Comparison of ENCODE assay signal across 1 cellular context in the genomic region with DNA sequence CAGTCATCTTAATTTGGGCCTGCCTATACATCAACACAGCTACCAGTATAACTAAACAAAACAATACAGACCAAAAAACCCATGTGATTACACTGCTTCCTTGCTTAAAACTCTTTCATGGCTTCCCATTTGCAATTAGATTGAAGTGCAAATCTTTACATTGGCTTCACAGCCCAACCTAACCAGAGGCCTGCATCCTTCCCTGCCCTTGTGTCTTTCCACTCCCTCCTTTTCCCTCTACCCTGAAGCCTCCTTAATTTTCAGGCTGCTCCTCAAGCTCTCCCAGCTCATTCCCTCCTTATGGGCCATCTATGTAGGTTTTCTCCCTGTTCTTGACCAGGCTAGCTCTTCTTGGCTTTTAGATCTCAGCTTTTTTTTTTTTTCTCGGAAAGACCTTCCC.
TF ChIP-seq lines count a peak whose summit lies in the region.

No MANE protein-coding gene starts in this region.

TF ChIP-seq in GM23338, 12 proteins besides CTCF, POLR2A, EP300 and RAD21 (continued from another document):
- TF ChIP-seq, protein P1, sequence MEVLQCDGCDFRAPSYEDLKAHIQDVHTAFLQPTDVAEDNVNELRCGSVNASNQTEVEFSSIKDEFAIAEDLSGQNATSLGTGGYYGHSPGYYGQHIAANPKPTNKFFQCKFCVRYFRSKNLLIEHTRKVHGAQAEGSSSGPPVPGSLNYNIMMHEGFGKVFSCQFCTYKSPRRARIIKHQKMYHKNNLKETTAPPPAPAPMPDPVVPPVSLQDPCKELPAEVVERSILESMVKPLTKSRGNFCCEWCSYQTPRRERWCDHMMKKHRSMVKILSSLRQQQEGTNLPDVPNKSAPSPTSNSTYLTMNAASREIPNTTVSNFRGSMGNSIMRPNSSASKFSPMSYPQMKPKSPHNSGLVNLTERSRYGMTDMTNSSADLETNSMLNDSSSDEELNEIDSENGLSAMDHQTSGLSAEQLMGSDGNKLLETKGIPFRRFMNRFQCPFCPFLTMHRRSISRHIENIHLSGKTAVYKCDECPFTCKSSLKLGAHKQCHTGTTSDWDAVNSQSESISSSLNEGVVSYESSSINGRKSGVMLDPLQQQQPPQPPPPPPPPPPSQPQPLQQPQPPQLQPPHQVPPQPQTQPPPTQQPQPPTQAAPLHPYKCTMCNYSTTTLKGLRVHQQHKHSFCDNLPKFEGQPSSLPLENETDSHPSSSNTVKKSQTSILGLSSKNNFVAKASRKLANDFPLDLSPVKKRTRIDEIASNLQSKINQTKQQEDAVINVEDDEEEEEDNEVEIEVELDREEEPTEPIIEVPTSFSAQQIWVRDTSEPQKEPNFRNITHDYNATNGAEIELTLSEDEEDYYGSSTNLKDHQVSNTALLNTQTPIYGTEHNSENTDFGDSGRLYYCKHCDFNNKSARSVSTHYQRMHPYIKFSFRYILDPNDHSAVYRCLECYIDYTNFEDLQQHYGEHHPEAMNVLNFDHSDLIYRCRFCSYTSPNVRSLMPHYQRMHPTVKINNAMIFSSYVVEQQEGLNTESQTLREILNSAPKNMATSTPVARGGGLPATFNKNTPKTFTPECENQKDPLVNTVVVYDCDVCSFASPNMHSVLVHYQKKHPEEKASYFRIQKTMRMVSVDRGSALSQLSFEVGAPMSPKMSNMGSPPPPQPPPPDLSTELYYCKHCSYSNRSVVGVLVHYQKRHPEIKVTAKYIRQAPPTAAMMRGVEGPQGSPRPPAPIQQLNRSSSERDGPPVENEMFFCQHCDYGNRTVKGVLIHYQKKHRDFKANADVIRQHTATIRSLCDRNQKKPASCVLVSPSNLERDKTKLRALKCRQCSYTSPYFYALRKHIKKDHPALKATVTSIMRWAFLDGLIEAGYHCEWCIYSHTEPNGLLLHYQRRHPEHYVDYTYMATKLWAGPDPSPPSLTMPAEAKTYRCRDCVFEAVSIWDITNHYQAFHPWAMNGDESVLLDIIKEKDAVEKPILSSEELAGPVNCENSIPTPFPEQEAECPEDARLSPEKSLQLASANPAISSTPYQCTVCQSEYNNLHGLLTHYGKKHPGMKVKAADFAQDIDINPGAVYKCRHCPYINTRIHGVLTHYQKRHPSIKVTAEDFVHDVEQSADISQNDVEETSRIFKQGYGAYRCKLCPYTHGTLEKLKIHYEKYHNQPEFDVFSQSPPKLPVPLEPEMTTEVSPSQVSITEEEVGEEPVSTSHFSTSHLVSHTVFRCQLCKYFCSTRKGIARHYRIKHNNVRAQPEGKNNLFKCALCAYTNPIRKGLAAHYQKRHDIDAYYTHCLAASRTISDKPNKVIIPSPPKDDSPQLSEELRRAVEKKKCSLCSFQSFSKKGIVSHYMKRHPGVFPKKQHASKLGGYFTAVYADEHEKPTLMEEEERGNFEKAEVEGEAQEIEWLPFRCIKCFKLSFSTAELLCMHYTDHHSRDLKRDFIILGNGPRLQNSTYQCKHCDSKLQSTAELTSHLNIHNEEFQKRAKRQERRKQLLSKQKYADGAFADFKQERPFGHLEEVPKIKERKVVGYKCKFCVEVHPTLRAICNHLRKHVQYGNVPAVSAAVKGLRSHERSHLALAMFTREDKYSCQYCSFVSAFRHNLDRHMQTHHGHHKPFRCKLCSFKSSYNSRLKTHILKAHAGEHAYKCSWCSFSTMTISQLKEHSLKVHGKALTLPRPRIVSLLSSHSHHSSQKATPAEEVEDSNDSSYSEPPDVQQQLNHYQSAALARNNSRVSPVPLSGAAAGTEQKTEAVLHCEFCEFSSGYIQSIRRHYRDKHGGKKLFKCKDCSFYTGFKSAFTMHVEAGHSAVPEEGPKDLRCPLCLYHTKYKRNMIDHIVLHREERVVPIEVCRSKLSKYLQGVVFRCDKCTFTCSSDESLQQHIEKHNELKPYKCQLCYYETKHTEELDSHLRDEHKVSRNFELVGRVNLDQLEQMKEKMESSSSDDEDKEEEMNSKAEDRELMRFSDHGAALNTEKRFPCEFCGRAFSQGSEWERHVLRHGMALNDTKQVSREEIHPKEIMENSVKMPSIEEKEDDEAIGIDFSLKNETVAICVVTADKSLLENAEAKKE (CRISPR knock-in tag; IDR thresholded peaks at IDR 0.05): no peak
- TF ChIP-seq ZNF114 (CRISPR knock-in tag; IDR thresholded peaks at IDR 0.05) (no peak), EZH2 (IDR thresholded peaks at IDR 0.05; ENCODE audit: low read depth, unreplicated experiment) (no peak), NANOG (IDR thresholded peaks at IDR 0.05; ENCODE audit: borderline replicate concordance) (no peak), STAT1 (IDR thresholded peaks at IDR 0.05; ENCODE audit: unreplicated experiment) (no peak), CREB1 (CRISPR knock-in tag; IDR thresholded peaks at IDR 0.05; ENCODE audit: low read depth) (no peak), ZNF331 (CRISPR knock-in tag; IDR thresholded peaks at IDR 0.05; ENCODE audit: low read depth) (no peak), POLR2AphosphoS5 (IDR thresholded peaks at IDR 0.05; ENCODE audit: low read depth) (no peak), JUNB (IDR thresholded peaks at IDR 0.05; ENCODE audit: unreplicated experiment) (no peak)
- TF ChIP-seq, protein P2, sequence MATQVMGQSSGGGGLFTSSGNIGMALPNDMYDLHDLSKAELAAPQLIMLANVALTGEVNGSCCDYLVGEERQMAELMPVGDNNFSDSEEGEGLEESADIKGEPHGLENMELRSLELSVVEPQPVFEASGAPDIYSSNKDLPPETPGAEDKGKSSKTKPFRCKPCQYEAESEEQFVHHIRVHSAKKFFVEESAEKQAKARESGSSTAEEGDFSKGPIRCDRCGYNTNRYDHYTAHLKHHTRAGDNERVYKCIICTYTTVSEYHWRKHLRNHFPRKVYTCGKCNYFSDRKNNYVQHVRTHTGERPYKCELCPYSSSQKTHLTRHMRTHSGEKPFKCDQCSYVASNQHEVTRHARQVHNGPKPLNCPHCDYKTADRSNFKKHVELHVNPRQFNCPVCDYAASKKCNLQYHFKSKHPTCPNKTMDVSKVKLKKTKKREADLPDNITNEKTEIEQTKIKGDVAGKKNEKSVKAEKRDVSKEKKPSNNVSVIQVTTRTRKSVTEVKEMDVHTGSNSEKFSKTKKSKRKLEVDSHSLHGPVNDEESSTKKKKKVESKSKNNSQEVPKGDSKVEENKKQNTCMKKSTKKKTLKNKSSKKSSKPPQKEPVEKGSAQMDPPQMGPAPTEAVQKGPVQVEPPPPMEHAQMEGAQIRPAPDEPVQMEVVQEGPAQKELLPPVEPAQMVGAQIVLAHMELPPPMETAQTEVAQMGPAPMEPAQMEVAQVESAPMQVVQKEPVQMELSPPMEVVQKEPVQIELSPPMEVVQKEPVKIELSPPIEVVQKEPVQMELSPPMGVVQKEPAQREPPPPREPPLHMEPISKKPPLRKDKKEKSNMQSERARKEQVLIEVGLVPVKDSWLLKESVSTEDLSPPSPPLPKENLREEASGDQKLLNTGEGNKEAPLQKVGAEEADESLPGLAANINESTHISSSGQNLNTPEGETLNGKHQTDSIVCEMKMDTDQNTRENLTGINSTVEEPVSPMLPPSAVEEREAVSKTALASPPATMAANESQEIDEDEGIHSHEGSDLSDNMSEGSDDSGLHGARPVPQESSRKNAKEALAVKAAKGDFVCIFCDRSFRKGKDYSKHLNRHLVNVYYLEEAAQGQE (IDR thresholded peaks at IDR 0.05; ENCODE audit: unreplicated experiment): no peak
